In the genomic region with DNA sequence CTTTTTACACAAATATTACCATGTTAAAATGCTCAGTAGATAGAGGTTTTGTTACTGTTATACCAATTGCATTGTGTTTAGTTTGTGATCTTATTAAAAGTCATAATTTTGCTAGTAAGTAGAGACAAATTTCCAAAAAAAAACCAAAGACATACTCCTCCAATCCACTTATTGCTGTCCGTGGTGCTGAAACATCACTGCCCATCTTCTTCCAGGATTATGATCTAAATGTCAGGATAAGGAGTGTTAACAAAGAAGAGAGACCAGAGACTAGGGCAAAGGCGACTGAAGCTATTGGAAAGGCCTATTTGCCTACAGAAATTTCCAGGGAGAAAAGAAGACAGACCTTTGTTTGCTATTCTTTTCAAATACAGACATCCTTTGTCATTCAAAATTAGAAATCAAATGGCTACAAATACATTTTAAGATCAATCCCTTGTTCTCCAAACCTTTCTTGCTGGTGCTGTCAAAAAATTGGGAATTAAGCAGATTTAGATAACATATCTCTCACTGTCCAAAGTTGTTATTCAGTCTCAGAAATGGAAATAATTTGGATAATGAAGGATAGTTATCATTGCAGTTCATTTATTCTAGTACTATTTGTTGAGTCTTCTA, we compare ENCODE assay signal across 9 cellular contexts.
DNase-seq lines count a peak whose midpoint lies in the region; ATAC-seq, FAIRE-seq and TF ChIP-seq lines count a peak whose summit lies in the region.
"Had no signal": no experiment of that assay in that cellular context is flagged by ENCODE, and none has a peak within 500 bp of the region (broad histone marks: within the 10 kb centered on the region; RNA-seq: fewer than 3 reads in every experiment).

No MANE protein-coding gene starts in this region.

- no peaks in the 10 kb centered on the region for H3K27me3 ChIP-seq in prostate gland (replicated peaks; ENCODE audit: insufficient read depth)

- intact Hi-C loops in prostate gland (cut with DNase I) = no loop called here

- no peaks in the 10 kb centered on the region for H3K4me1 Mint-ChIP-seq in nephron progenitor cell

- ATAC-seq in HG02759 (IDR thresholded peaks at IDR 0.05; ENCODE audit: unreplicated experiment) = no peak

- no peak overlapping the region for H3K27ac Mint-ChIP-seq in nephron progenitor cell

- TF ChIP-seq POLR2A in H54 (IDR thresholded peaks at IDR 0.05; ENCODE audit: low read depth, low read length) = no peak
- no peak for TF ChIP-seq POLR2A in prostate gland (IDR thresholded peaks at IDR 0.05)

- peaks cover 4% of the 10 kb centered on the region for H3K9me3 Mint-ChIP-seq in nephron progenitor cell

- H3K4me1 ChIP-seq in prostate gland (replicated peaks) = no peaks in the 10 kb centered on the region

- 20% methylated on average over 2 of the region's 2 CpGs for WGBS in prostate gland

- peaks cover 20% of the 10 kb centered on the region for H3K27me3 Mint-ChIP-seq in nephron progenitor cell (ENCODE audit: low read depth, poor library complexity)

- H3K9me3 ChIP-seq in prostate gland = no peaks in the 10 kb centered on the region

- H3K36me3 Mint-ChIP-seq in nephron progenitor cell (ENCODE audit: low read depth) = no peaks in the 10 kb centered on the region

- no peak overlapping the region for H3K27ac ChIP-seq in prostate gland

- no peak overlapping the region for H3K4me3 Mint-ChIP-seq in nephron progenitor cell

- DNase-seq in H54 (ENCODE audit: insufficient read length, low spot score) (no peak), NCI-H226 (peak; percentile 18), choroid plexus epithelial cell (ENCODE audit: low read depth) (peak; percentile 68), nephron progenitor cell (peak; percentile 72), COLO829 (ENCODE audit: low spot score) (no peak), prostate gland (ENCODE audit: low spot score) (no peak)
- DNase-seq: NCI-H510A treated with DMSO at 0.1 percent for 48 hours, posterior cingulate gyrus had no signal

- TF ChIP-seq CTCF in choroid plexus epithelial cell (conservative IDR thresholded peaks at IDR 0.05; ENCODE audit: low read depth, low read length) (no peak), nephron progenitor cell (IDR thresholded peaks at IDR 0.05) (no peak), prostate gland (IDR thresholded peaks at IDR 0.05) (no peak)

- no peak overlapping the region for H3K4me3 ChIP-seq in choroid plexus epithelial cell (ENCODE audit: low read depth, low read length)
- H3K4me3 ChIP-seq in prostate gland = no peak overlapping the region

- no peaks in the 10 kb centered on the region for H3K36me3 ChIP-seq in prostate gland

- peak; percentile 62 for FAIRE-seq in H54 (lab: Jason Lieb, UNC)

Comparison
In these comparisons a context has a peak if more than half of its experiments do, and no peak if none do; other contexts are left out.
1. DNase-seq: peak in NCI-H226 (single experiment), choroid plexus epithelial cell (single experiment) and nephron progenitor cell (single experiment); none in H54 (single experiment), COLO829 (single experiment) and prostate gland (single experiment).